7 cellular contexts compared by ENCODE assay signal in genomic region chr21:13935396-13936032, GRCh38.
DNase-seq lines count a peak whose midpoint lies in the region; ATAC-seq and TF ChIP-seq lines count a peak whose summit lies in the region.
"Not testable (repeated sequence)": the region's sequence is repeated elsewhere in the genome, so short reads cannot be mapped to it uniquely, and the experiment has no call there.

No MANE protein-coding gene starts in this region.

- not testable (repeated sequence) for H3K4me1 Mint-ChIP-seq in chondrocyte (ENCODE audit: low read depth)

- ATAC-seq in DND-41 (ENCODE audit: insufficient read depth, low read depth); left ventricle myocardium superior; right lobe of liver; lower lobe of right lung: not testable (repeated sequence)

- H3K4me3 ChIP-seq in BE2C (ENCODE audit: low read depth, low read length); DND-41 (ENCODE audit: low read depth in 1 of 2, low read length in 2 of 2); right lobe of liver; lower lobe of right lung; sigmoid colon: not testable (repeated sequence)

- not testable (repeated sequence) for H3K27ac ChIP-seq in DND-41 (ENCODE audit: low read length); right lobe of liver; lower lobe of right lung; sigmoid colon

- not testable (repeated sequence) for H3K4me2 ChIP-seq in DND-41 (ENCODE audit: insufficient read depth, low read length)

- H3K36me3 Mint-ChIP-seq in chondrocyte (ENCODE audit: low read depth), result not testable (repeated sequence)

- not testable (repeated sequence) for H3K27ac Mint-ChIP-seq in chondrocyte (ENCODE audit: unreplicated experiment)

- TF ChIP-seq EP300 in sigmoid colon (IDR thresholded peaks at IDR 0.05), result not testable (repeated sequence)

- not testable (repeated sequence) for H3K79me2 ChIP-seq in DND-41 (ENCODE audit: insufficient read depth, low read length)

- not testable (repeated sequence) for TF ChIP-seq POLR2A in right lobe of liver (IDR thresholded peaks at IDR 0.05); sigmoid colon (IDR thresholded peaks at IDR 0.05)

- not testable (repeated sequence) for H3K4me3 Mint-ChIP-seq in chondrocyte (ENCODE audit: unreplicated experiment)

- not testable (repeated sequence) for H3K9me3 ChIP-seq in BE2C, right lobe of liver, lower lobe of right lung, sigmoid colon
- H3K9me3 ChIP-seq in DND-41 (ENCODE audit: insufficient read depth, low read length, severe bottlenecking), result peaks cover 19% of the 10 kb centered on the region

- no CpG with 5 or more reads among the region's 26 CpGs for WGBS in right lobe of liver (ENCODE audit: insufficient coverage, low coverage, low lambda C conversion rate, missing lambda C conversion rate)
- 94 to 97% methylated on average over 26 of the region's 26 CpGs for WGBS in sigmoid colon, 2 donors

- not testable (repeated sequence) for H3K27me3 ChIP-seq in BE2C; DND-41 (ENCODE audit: insufficient read depth, low read length, poor library complexity); right lobe of liver; lower lobe of right lung (ENCODE audit: low read depth); sigmoid colon

- peaks cover 25% of the 10 kb centered on the region for H3K9me3 Mint-ChIP-seq in chondrocyte (ENCODE audit: low read depth)

- TF ChIP-seq CTCF in BE2C (IDR thresholded peaks at IDR 0.05; ENCODE audit: low read depth, low read length); DND-41 (IDR thresholded peaks at IDR 0.05; ENCODE audit: borderline replicate concordance, extremely low read depth, low read length, poor library complexity, severe bottlenecking); chondrocyte (IDR thresholded peaks at IDR 0.05); right lobe of liver (IDR thresholded peaks at IDR 0.05); lower lobe of right lung (IDR thresholded peaks at IDR 0.05); sigmoid colon (IDR thresholded peaks at IDR 0.05): not testable (repeated sequence)

- H2AFZ ChIP-seq in DND-41 (ENCODE audit: low read depth, low read length), result not testable (repeated sequence)

- not testable (repeated sequence) for H3K9ac ChIP-seq in DND-41 (ENCODE audit: low read depth, low read length)

- DNase-seq in BE2C, result peak; percentile 2
- DNase-seq in DND-41, result peak; percentile 6
- DNase-seq in chondrocyte (ENCODE audit: low spot score), result peak; percentile 72
- peak; percentile 19 for DNase-seq in left ventricle myocardium superior
- DNase-seq in right lobe of liver, result peak; percentile 14 to 39 (median 33)
- peak; percentile 36 for DNase-seq in lower lobe of right lung
- DNase-seq in sigmoid colon, result peak; percentile 54

- not testable (repeated sequence) for H3K36me3 ChIP-seq in BE2C, right lobe of liver, lower lobe of right lung, sigmoid colon
- peaks cover 30% of the 10 kb centered on the region for H3K36me3 ChIP-seq in DND-41 (ENCODE audit: insufficient read depth, low read length)

- not testable (repeated sequence) for H3K27me3 Mint-ChIP-seq in chondrocyte (ENCODE audit: low read depth)

- not testable (repeated sequence) for H3K4me1 ChIP-seq in BE2C; DND-41 (ENCODE audit: insufficient read depth, low read length); right lobe of liver; lower lobe of right lung; sigmoid colon

- intact Hi-C loops in left ventricle myocardium superior (cut with micrococcal nuclease); right lobe of liver (cut with DNase I); lower lobe of right lung (cut with DNase I); sigmoid colon (cut with DNase I): not testable (repeated sequence)

- H4K20me1 ChIP-seq in DND-41 (ENCODE audit: insufficient read depth, low read length), result not testable (repeated sequence)

Comparison
In these comparisons a context has a peak if more than half of its experiments do, and no peak if none do; other contexts are left out.
1. DNase-seq: peak in every context shown above with its lines; median percentile 72 in chondrocyte; 54 in sigmoid colon; 36 in lower lobe of right lung; 33 in right lobe of liver; 19 in left ventricle myocardium superior; 6 in DND-41; 2 in BE2C.